Comparison of ENCODE assay signal across 12 cellular contexts in genomic region chr3:133256787-133257483, GRCh38.
A peak's percentile ranks its signal among the peaks of the same experiment; 100 is the strongest.
DNase-seq lines count a peak whose midpoint lies in the region; ATAC-seq and TF ChIP-seq lines count a peak whose summit lies in the region.
"Had no signal": no experiment of that assay in that cellular context is flagged by ENCODE, and none has a peak within 500 bp of the region (broad histone marks: within the 10 kb centered on the region; RNA-seq: fewer than 3 reads in every experiment).

No MANE protein-coding gene starts in this region.

- no peaks in the 10 kb centered on the region for H3K9me3 ChIP-seq in neural progenitor cell (ENCODE audit: low read depth)

- no peaks in the 10 kb centered on the region for H3K4me1 ChIP-seq in neural progenitor cell

- no peaks in the 10 kb centered on the region for H3K27me3 Mint-ChIP-seq in neural progenitor cell (ENCODE audit: insufficient read depth, low read depth)

- DNase-seq in glomerular visceral epithelial cell (ENCODE audit: extremely low spot score) = peak; percentile 2
- no peak for DNase-seq in NCI-H2227 (lab: John Stamatoyannopoulos, UW; ENCODE audit: unreplicated experiment)
- DNase-seq in neural progenitor cell (ENCODE audit: low spot score) = no peak
- no peak for DNase-seq in stimulated activated naive CD4-positive, alpha-beta T cell treated with Interleukin-2 at 50 U/mL for 16 hours (lab: John Stamatoyannopoulos, UW)
- DNase-seq in cerebellar cortex (ENCODE audit: low spot score) = no peak
- DNase-seq: DMS 273 treated with DMSO at 0.1 percent for 48 hours, NCI-H2081 had no signal

- no peak overlapping the region for H3K4me2 ChIP-seq in neural progenitor cell

- no peak overlapping the region for H3K27ac ChIP-seq in neural progenitor cell
- H3K27ac ChIP-seq: VCaP had no signal

- H3K36me3 Mint-ChIP-seq in neural progenitor cell = no peaks in the 10 kb centered on the region

- H3K4me3 ChIP-seq in neural progenitor cell = no peak overlapping the region

- no peaks in the 10 kb centered on the region for H3K9me3 Mint-ChIP-seq in neural progenitor cell
- H3K9me3 Mint-ChIP-seq: activated T-helper 2 cell treated with anti-CD3 and anti-CD28 coated beads, Interferon-gamma antibody, Interleukin-2, Interleukin-4, amounts not matched to agents 10 μg/mL and 5 μg/mL and 100 μg/mL, durations not matched to agents 14 hours and 24 hours and 36 hours had no signal

- no peak overlapping the region for H3K9ac ChIP-seq in neural progenitor cell

- no peaks in the 10 kb centered on the region for H3K36me3 ChIP-seq in neural progenitor cell

- no peaks in the 10 kb centered on the region for H4K20me1 ChIP-seq in neural progenitor cell (ENCODE audit: low read depth)

- no peaks in the 10 kb centered on the region for H3K27me3 ChIP-seq in neural progenitor cell

- no peak overlapping the region for H3K27ac Mint-ChIP-seq in neural progenitor cell
- H3K27ac Mint-ChIP-seq: activated T-helper 2 cell treated with anti-CD3 and anti-CD28 coated beads, Interferon-gamma antibody, Interleukin-2, Interleukin-4, amounts not matched to agents 10 μg/mL and 5 μg/mL and 100 μg/mL, durations not matched to agents 14 hours and 24 hours and 36 hours had no signal

- H3K4me3 Mint-ChIP-seq in neural progenitor cell = no peak overlapping the region

- no peaks in the 10 kb centered on the region for H3F3A ChIP-seq in neural progenitor cell (ENCODE audit: low read depth)

- H3K79me2 ChIP-seq in neural progenitor cell (ENCODE audit: low read depth) = no peaks in the 10 kb centered on the region

- H3K4me1 Mint-ChIP-seq in neural progenitor cell = peaks cover 5% of the 10 kb centered on the region

- H2AFZ ChIP-seq in neural progenitor cell (replicated peaks) = no peak overlapping the region

- peak; percentile 90 for ATAC-seq in GM18867 (IDR thresholded peaks at IDR 0.05; ENCODE audit: unreplicated experiment)
- peak; percentile 82 for ATAC-seq in GM21529 (IDR thresholded peaks at IDR 0.05; ENCODE audit: unreplicated experiment)
- peak; percentile 77 for ATAC-seq in HG03442 (IDR thresholded peaks at IDR 0.05; ENCODE audit: unreplicated experiment)

- no peak for TF ChIP-seq CTCF in neural progenitor cell (IDR thresholded peaks at IDR 0.05)
